Comparison of ENCODE assay signal across 23 cellular contexts in genomic region chr13:79907527-79907926, GRCh38.
DNase-seq lines count a peak whose midpoint lies in the region; ATAC-seq and TF ChIP-seq lines count a peak whose summit lies in the region.
"Had no signal": no experiment of that assay in that cellular context is flagged by ENCODE, and none has a peak within 500 bp of the region (broad histone marks: within the 10 kb centered on the region; RNA-seq: fewer than 3 reads in every experiment).

No MANE protein-coding gene starts in this region.

- intact Hi-C loops in Caco-2 (cut with micrococcal nuclease; ENCODE audit: unreplicated experiment) = loop anchor here (1.0 to 5.0 kb wide), 3 partner anchors 35 to 128 kb away; no protein-coding TSS in a partner anchor
- intact Hi-C loops in PC-3 (cut with micrococcal nuclease) = no loop called here

- no peak; the same call in 1 of the 2 replicates for ATAC-seq in PC-3
- ATAC-seq: A549, GM12878 had no signal

- H3K4me2 ChIP-seq in PC-3 (ENCODE audit: low read length) = no peak overlapping the region
- H3K4me2 ChIP-seq: A549; BLaER1 treated with 17β-estradiol and CSF1 and Interleukin-3, amounts not matched to agents 10 nM and 100 nM had no signal

- H3K4me1 Mint-ChIP-seq in Caco-2 (ENCODE audit: low read depth, unreplicated experiment) = peaks cover 36% of the 10 kb centered on the region
- H3K4me1 Mint-ChIP-seq: CD8-positive, alpha-beta memory T cell had no signal

- H3K27me3 Mint-ChIP-seq in Caco-2 (ENCODE audit: insufficient read depth, unreplicated experiment) = no peaks in the 10 kb centered on the region
- H3K27me3 Mint-ChIP-seq: CD4-positive, alpha-beta T cell; CD8-positive, alpha-beta memory T cell had no signal

- peak overlapping the region; percentile 11 for H3K27ac Mint-ChIP-seq in Caco-2 (ENCODE audit: unreplicated experiment)
- H3K27ac Mint-ChIP-seq: CD14-positive monocyte; CD4-positive, alpha-beta T cell; CD8-positive, alpha-beta memory T cell had no signal

- H3K4me3 Mint-ChIP-seq in Caco-2 (ENCODE audit: unreplicated experiment) = no peak overlapping the region
- H3K4me3 Mint-ChIP-seq: CD14-positive monocyte; CD4-positive, alpha-beta T cell; CD8-positive, alpha-beta memory T cell had no signal

- H3K9me3 ChIP-seq in Caco-2 (no peaks in the 10 kb centered on the region), PC-3 (ENCODE audit: low read length) (no peaks in the 10 kb centered on the region)
- H3K9me3 ChIP-seq: A549; BE2C; BLaER1 treated with 17β-estradiol and CSF1 and Interleukin-3, amounts not matched to agents 10 nM and 100 nM; HAP-1 had no signal

- H3K4me3 ChIP-seq in Caco-2 (ENCODE audit: low read depth, low read length) = no peak overlapping the region
- H3K4me3 ChIP-seq in PC-3 (ENCODE audit: low read length) = no peak overlapping the region
- H3K4me3 ChIP-seq in fibroblast of villous mesenchyme (ENCODE audit: low read depth, low read length) = no peak overlapping the region
- H3K4me3 ChIP-seq: A549; BLaER1 treated with 17β-estradiol and CSF1 and Interleukin-3, amounts not matched to agents 10 nM and 100 nM; GM12878; HAP-1 had no signal

- no peak overlapping the region for H3K27ac ChIP-seq in PC-3 (ENCODE audit: low read length)
- H3K27ac ChIP-seq: A549; BLaER1 treated with 17β-estradiol and CSF1 and Interleukin-3, amounts not matched to agents 10 nM and 100 nM had no signal

- no peaks in the 10 kb centered on the region for H4K20me1 ChIP-seq in PC-3 (ENCODE audit: low read length)
- H4K20me1 ChIP-seq: BLaER1 treated with 17β-estradiol and CSF1 and Interleukin-3, amounts not matched to agents 10 nM and 100 nM had no signal

- no peaks in the 10 kb centered on the region for H3K9me3 Mint-ChIP-seq in Caco-2 (ENCODE audit: unreplicated experiment)
- H3K9me3 Mint-ChIP-seq: CD4-positive, alpha-beta T cell had no signal

- CTCF ChIA-PET in Caco-2 (lab: Charles Lee) = no interaction called here
- CTCF ChIA-PET in PC-3 (lab: Charles Lee) = no interaction called here

- peaks cover 4% of the 10 kb centered on the region for H3K36me3 Mint-ChIP-seq in Caco-2 (ENCODE audit: insufficient read depth, unreplicated experiment)
- H3K36me3 Mint-ChIP-seq: CD14-positive monocyte; CD8-positive, alpha-beta memory T cell had no signal

- BruUV-seq in Caco-2 (replicated peaks; lab: Mats Ljungman, UMichigan) (no TSS peak), PC-3 (replicated peaks; lab: Mats Ljungman, UMichigan) (no TSS peak)

- TF ChIP-seq CTCF in Caco-2 (IDR thresholded peaks at IDR 0.05; ENCODE audit: insufficient read depth in 1 of 2, low read depth in 1 of 2, low read length in 1 of 2, severe bottlenecking in 1 of 2, unreplicated experiment in 1 of 2) (no peak), PC-3 (conservative IDR thresholded peaks at IDR 0.05; ENCODE audit: low read depth, low read length) (no peak), fibroblast of villous mesenchyme (IDR thresholded peaks at IDR 0.05; ENCODE audit: insufficient read depth, low read depth, low read length) (no peak)

- no peak overlapping the region for H3K9ac ChIP-seq in PC-3 (ENCODE audit: low read length)
- H3K9ac ChIP-seq: BLaER1 treated with 17β-estradiol and CSF1 and Interleukin-3, amounts not matched to agents 10 nM and 100 nM had no signal

- no peak overlapping the region for H2AFZ ChIP-seq in PC-3 (ENCODE audit: low read length)

- peak in 1 of 2 experiments; percentile 22 for DNase-seq in Caco-2
- peak; percentile 14 for DNase-seq in DMS53 treated with DMSO at 0.1 percent for 48 hours (lab: John Stamatoyannopoulos, UW; ENCODE audit: unreplicated experiment)
- peak; percentile 4 for DNase-seq in PC-3
- peak; percentile 48 for DNase-seq in fibroblast of villous mesenchyme (ENCODE audit: low read depth)
- DNase-seq in iPS-NIHi7 (ENCODE audit: extremely low spot score) = no peak
- DNase-seq in hypothalamus (lab: John Stamatoyannopoulos, UW) = no peak
- no peak for DNase-seq in effector CD8-positive, alpha-beta T cell (lab: John Stamatoyannopoulos, UW)
- DNase-seq: 8988T; ACHN; AML-193; BE2C; Calu3; CD4-positive, alpha-beta T cell; CD8-positive, alpha-beta memory T cell; DMS79; EL; GDM1; GOT3 had no signal

- no peaks in the 10 kb centered on the region for H3F3A ChIP-seq in PC-3 (ENCODE audit: low read length, unreplicated experiment)

- H3K79me2 ChIP-seq in PC-3 (ENCODE audit: low read length) = no peaks in the 10 kb centered on the region

- H3K27me3 ChIP-seq in Caco-2 (replicated peaks; ENCODE audit: control insufficient read depth, insufficient read depth, low read length) (no peaks in the 10 kb centered on the region), PC-3 (ENCODE audit: low read length) (no peaks in the 10 kb centered on the region)
- H3K27me3 ChIP-seq: BE2C; BLaER1 treated with 17β-estradiol and CSF1 and Interleukin-3, amounts not matched to agents 10 nM and 100 nM had no signal

- H3K36me3 ChIP-seq in Caco-2 (ENCODE audit: control insufficient read depth, insufficient read depth, low read length) (no peaks in the 10 kb centered on the region), PC-3 (ENCODE audit: low read depth, low read length) (no peaks in the 10 kb centered on the region)
- H3K36me3 ChIP-seq: BE2C; BLaER1 treated with 17β-estradiol and CSF1 and Interleukin-3, amounts not matched to agents 10 nM and 100 nM; HAP-1 had no signal

- no peaks in the 10 kb centered on the region for H3K9me2 ChIP-seq in PC-3 (replicated peaks; ENCODE audit: low read length)

- H3K4me1 ChIP-seq in Caco-2 (peaks cover 21% of the 10 kb centered on the region), PC-3 (ENCODE audit: insufficient read depth, low read length) (no peaks in the 10 kb centered on the region)
- H3K4me1 ChIP-seq: A549; BLaER1 treated with 17β-estradiol and CSF1 and Interleukin-3, amounts not matched to agents 10 nM and 100 nM had no signal

- POLR2A ChIA-PET in Caco-2 (lab: Charles Lee) = no interaction called here
- POLR2A ChIA-PET in PC-3 (lab: Charles Lee; ENCODE audit: unreplicated experiment) = no interaction called here

Comparison
In these comparisons a context has a peak if more than half of its experiments do, and no peak if none do; other contexts are left out.
1. DNase-seq: peak in DMS53 treated with DMSO at 0.1 percent for 48 hours (single experiment), PC-3 (single experiment) and fibroblast of villous mesenchyme (single experiment); none in iPS-NIHi7 (single experiment), hypothalamus (0 of 51) and effector CD8-positive, alpha-beta T cell (single experiment).